ENCODE assay signal across 20 cellular contexts in genomic region chr4:153927546-153927945, GRCh38.
A peak's percentile ranks its signal among the peaks of the same experiment; 100 is the strongest.
DNase-seq lines count a peak whose midpoint lies in the region; ATAC-seq and TF ChIP-seq lines count a peak whose summit lies in the region.
"Had no signal": no experiment of that assay in that cellular context is flagged by ENCODE, and none has a peak within 500 bp of the region (broad histone marks: within the 10 kb centered on the region; RNA-seq: fewer than 3 reads in every experiment).

No MANE protein-coding gene starts in this region.

- ATAC-seq in stimulated activated effector memory CD8-positive, alpha-beta T cell treated with anti-CD3 and anti-CD28 coated beads, Interleukin-12 subunit alpha, Interleukin-12 subunit beta, amount 100 ng/mL, for 72 hours, result no peak
- no peak for ATAC-seq in HG03175 (IDR thresholded peaks at IDR 0.05; ENCODE audit: unreplicated experiment)
- ATAC-seq in activated CD8-positive, alpha-beta memory T cell treated with anti-CD3 and anti-CD28 coated beads, Interleukin-2, amount 10 ng/mL, durations not matched to agents 7 days and 5 days, result no peak
- ATAC-seq: SK-N-SH treated with all-trans-retinoic acid at 6 μM for 48 hours, T-cell had no signal

- H2AFZ ChIP-seq in GM23248 (no peak overlapping the region), mesenchymal stem cell (ENCODE audit: low read depth, low read length) (no peak overlapping the region)

- H3K4me3 Mint-ChIP-seq in stimulated activated effector memory CD8-positive, alpha-beta T cell treated with anti-CD3 and anti-CD28 coated beads, Interleukin-12 subunit alpha, Interleukin-12 subunit beta, amount 100 ng/mL, for 72 hours, result no peak overlapping the region
- no peak overlapping the region for H3K4me3 Mint-ChIP-seq in activated CD8-positive, alpha-beta memory T cell treated with anti-CD3 and anti-CD28 coated beads, Interleukin-2, amount 10 ng/mL, durations not matched to agents 7 days and 5 days
- H3K4me3 Mint-ChIP-seq: CD4-positive, alpha-beta T cell; T-cell had no signal

- no peak overlapping the region for H3K4ac ChIP-seq in mesenchymal stem cell (ENCODE audit: low read depth in 1 of 2, low read length in 2 of 2)

- no peak overlapping the region for H2AK5ac ChIP-seq in mesenchymal stem cell (ENCODE audit: low read length, severe bottlenecking)

- peak; percentile 84 for DNase-seq in AG10803 (ENCODE audit: low read depth)
- DNase-seq in GM23248, result peak; percentile 68
- DNase-seq in brain microvascular endothelial cell, result peak; percentile 1
- DNase-seq in mesenchymal stem cell, result no peak
- DNase-seq in stimulated activated effector memory CD8-positive, alpha-beta T cell treated with anti-CD3 and anti-CD28 coated beads, Interleukin-12 subunit alpha, Interleukin-12 subunit beta, amount 100 ng/mL, for 72 hours (ENCODE audit: low spot score in 2 of 2), result no peak
- DNase-seq in activated CD8-positive, alpha-beta memory T cell treated with anti-CD3 and anti-CD28 coated beads, Interleukin-2, amount 10 ng/mL, durations not matched to agents 7 days and 5 days, result no peak
- DNase-seq: CD4-positive, alpha-beta T cell; COR-L47; DMS79; KBM-7; NCI-H1105 treated with DMSO at 0.1 percent for 48 hours; NCI-H2029 treated with DMSO at 0.1 percent for 48 hours; NCI-H226; NCI-H510A treated with DMSO at 0.1 percent for 48 hours; NCI-H774; NK-92 treated with Interleukin-12 subunit alpha and Interleukin-12 subunit beta, amount 100 ng/mL, for 24 hours; T-cell had no signal

- no peak for TF ChIP-seq CTCF in AG10803 (conservative IDR thresholded peaks at IDR 0.05; ENCODE audit: low read length)
- no peak for TF ChIP-seq CTCF in brain microvascular endothelial cell (IDR thresholded peaks at IDR 0.05; ENCODE audit: low read depth, low read length, missing control alignments)

- H3K4me1 ChIP-seq in GM23248 (ENCODE audit: insufficient read depth), result peaks cover 19% of the 10 kb centered on the region
- H3K4me1 ChIP-seq in mesenchymal stem cell (ENCODE audit: control insufficient read depth, insufficient read depth, low read depth, low read length), result peaks cover 4% of the 10 kb centered on the region
- H3K4me1 ChIP-seq: BLaER1 had no signal

- no peaks in the 10 kb centered on the region for H3K9me2 ChIP-seq in GM23248 (ENCODE audit: insufficient read depth)

- no peaks in the 10 kb centered on the region for H3K9me3 Mint-ChIP-seq in stimulated activated effector memory CD8-positive, alpha-beta T cell treated with anti-CD3 and anti-CD28 coated beads, Interleukin-12 subunit alpha, Interleukin-12 subunit beta, amount 100 ng/mL, for 72 hours
- no peaks in the 10 kb centered on the region for H3K9me3 Mint-ChIP-seq in activated CD8-positive, alpha-beta memory T cell treated with anti-CD3 and anti-CD28 coated beads, Interleukin-2, amount 10 ng/mL, durations not matched to agents 7 days and 5 days (ENCODE audit: low read depth)
- H3K9me3 Mint-ChIP-seq: CD4-positive, alpha-beta T cell; T-cell had no signal

- H2BK5ac ChIP-seq in mesenchymal stem cell (ENCODE audit: low read depth, low read length, poor library complexity, severe bottlenecking), result no peak overlapping the region

- H3K9ac ChIP-seq in GM23248 (no peak overlapping the region), mesenchymal stem cell (ENCODE audit: low read length) (no peak overlapping the region)
- H3K9ac ChIP-seq: BLaER1 had no signal

- no peak overlapping the region for H3K14ac ChIP-seq in mesenchymal stem cell (ENCODE audit: low read length in 2 of 2)

- H3K23ac ChIP-seq in mesenchymal stem cell (ENCODE audit: low read length in 2 of 2), result no peak overlapping the region

- in situ Hi-C loops in GM23248 (cut with MboI) (no loop called here), brain microvascular endothelial cell (cut with HindIII; ENCODE audit: low pct_ligation_motif_present, low sequenced_read_pairs) (no loop called here)

- no peaks in the 10 kb centered on the region for H3K27me3 ChIP-seq in GM23248 (replicated peaks; ENCODE audit: insufficient read depth)
- no peaks in the 10 kb centered on the region for H3K27me3 ChIP-seq in brain microvascular endothelial cell (replicated peaks)
- no peaks in the 10 kb centered on the region for H3K27me3 ChIP-seq in mesenchymal stem cell (ENCODE audit: control insufficient read depth in 1 of 2, insufficient read depth in 1 of 2, low read length in 2 of 2)
- H3K27me3 ChIP-seq: BLaER1 had no signal

- H4K91ac ChIP-seq in mesenchymal stem cell (ENCODE audit: low read length), result no peak overlapping the region

- 29 to 34% methylated on average over 5 of the region's 5 CpGs for WGBS in GM23248 (ENCODE audit: low coverage in 1 of 2, low lambda C conversion rate in 2 of 2, missing lambda C conversion rate in 2 of 2), 2 experiments
- WGBS in mesenchymal stem cell, result 81% methylated on average over 5 of the region's 5 CpGs

- H3K36me3 ChIP-seq in GM23248 (ENCODE audit: low read depth), result no peaks in the 10 kb centered on the region
- no peaks in the 10 kb centered on the region for H3K36me3 ChIP-seq in brain microvascular endothelial cell (replicated peaks)
- no peaks in the 10 kb centered on the region for H3K36me3 ChIP-seq in mesenchymal stem cell (ENCODE audit: control insufficient read depth in 1 of 2, insufficient read depth in 2 of 2, low read depth in 1 of 2, low read length in 2 of 2)
- H3K36me3 ChIP-seq: BLaER1 had no signal

- H3K9me3 ChIP-seq in GM23248 (ENCODE audit: low read depth) (no peaks in the 10 kb centered on the region), mesenchymal stem cell (ENCODE audit: control insufficient read depth, low read length) (no peaks in the 10 kb centered on the region)
- H3K9me3 ChIP-seq: BLaER1 had no signal

- H2BK12ac ChIP-seq in mesenchymal stem cell (ENCODE audit: low read length in 2 of 2), result no peak overlapping the region

- H2BK120ac ChIP-seq in mesenchymal stem cell (ENCODE audit: low read depth, low read length), result no peak overlapping the region

- H3K27ac ChIP-seq in GM23248 (peak overlapping the region; percentile 44), brain microvascular endothelial cell (no peak overlapping the region), mesenchymal stem cell (ENCODE audit: low read length, poor library complexity, severe bottlenecking) (peak overlapping the region; percentile 64)
- H3K27ac ChIP-seq: BLaER1 had no signal

- H4K20me1 ChIP-seq in GM23248 (ENCODE audit: insufficient read depth), result no peaks in the 10 kb centered on the region
- H4K20me1 ChIP-seq: BLaER1 had no signal

- peaks cover 3% of the 10 kb centered on the region for H3K27me3 Mint-ChIP-seq in activated CD8-positive, alpha-beta memory T cell treated with anti-CD3 and anti-CD28 coated beads, Interleukin-2, amount 10 ng/mL, durations not matched to agents 7 days and 5 days

- H4K8ac ChIP-seq in mesenchymal stem cell (ENCODE audit: low read length), result no peak overlapping the region

- no peaks in the 10 kb centered on the region for H3K79me2 ChIP-seq in GM23248 (ENCODE audit: insufficient read depth)

- no peak overlapping the region for H3K4me3 ChIP-seq in AG10803 (ENCODE audit: low read length)
- H3K4me3 ChIP-seq in GM23248, result no peak overlapping the region
- no peak overlapping the region for H3K4me3 ChIP-seq in brain microvascular endothelial cell (ENCODE audit: low read depth, low read length)
- no peak overlapping the region for H3K4me3 ChIP-seq in mesenchymal stem cell (ENCODE audit: insufficient read depth in 1 of 2, low read depth in 1 of 2, low read length in 2 of 2)
- H3K4me3 ChIP-seq: BLaER1 had no signal

- no peak overlapping the region for H3K27ac Mint-ChIP-seq in stimulated activated effector memory CD8-positive, alpha-beta T cell treated with anti-CD3 and anti-CD28 coated beads, Interleukin-12 subunit alpha, Interleukin-12 subunit beta, amount 100 ng/mL, for 72 hours
- no peak overlapping the region for H3K27ac Mint-ChIP-seq in activated CD8-positive, alpha-beta memory T cell treated with anti-CD3 and anti-CD28 coated beads, Interleukin-2, amount 10 ng/mL, durations not matched to agents 7 days and 5 days
- H3K27ac Mint-ChIP-seq: CD4-positive, alpha-beta T cell; T-cell had no signal

- H3K4me2 ChIP-seq in GM23248 (ENCODE audit: unreplicated experiment) (no peak overlapping the region), mesenchymal stem cell (ENCODE audit: low read length, poor library complexity, severe bottlenecking) (no peak overlapping the region)
- H3K4me2 ChIP-seq: BLaER1 had no signal

- no peak overlapping the region for H3K18ac ChIP-seq in mesenchymal stem cell (ENCODE audit: low read depth in 1 of 2, low read length in 2 of 2)

- H2BK15ac ChIP-seq in mesenchymal stem cell (ENCODE audit: low read depth, poor library complexity, severe bottlenecking), result no peak overlapping the region

- no peaks in the 10 kb centered on the region for H3K36me3 Mint-ChIP-seq in stimulated activated effector memory CD8-positive, alpha-beta T cell treated with anti-CD3 and anti-CD28 coated beads, Interleukin-12 subunit alpha, Interleukin-12 subunit beta, amount 100 ng/mL, for 72 hours
- no peaks in the 10 kb centered on the region for H3K36me3 Mint-ChIP-seq in activated CD8-positive, alpha-beta memory T cell treated with anti-CD3 and anti-CD28 coated beads, Interleukin-2, amount 10 ng/mL, durations not matched to agents 7 days and 5 days
- H3K36me3 Mint-ChIP-seq: T-cell had no signal

- CTCF ChIA-PET in activated CD8-positive, alpha-beta memory T cell treated with anti-CD3 and anti-CD28 coated beads, Interleukin-2, amount 10 ng/mL, durations not matched to agents 7 days and 5 days (lab: Charles Lee), result no interaction called here

- 0 out of 2 replicates have a peak, but pooled peaks cover 17% of the 10 kb centered on the region for H3F3A ChIP-seq in GM23248 (ENCODE audit: insufficient read depth)

- H3K4me1 Mint-ChIP-seq in stimulated activated effector memory CD8-positive, alpha-beta T cell treated with anti-CD3 and anti-CD28 coated beads, Interleukin-12 subunit alpha, Interleukin-12 subunit beta, amount 100 ng/mL, for 72 hours, result no peaks in the 10 kb centered on the region
- H3K4me1 Mint-ChIP-seq in activated CD8-positive, alpha-beta memory T cell treated with anti-CD3 and anti-CD28 coated beads, Interleukin-2, amount 10 ng/mL, durations not matched to agents 7 days and 5 days, result no peaks in the 10 kb centered on the region
- H3K4me1 Mint-ChIP-seq: T-cell had no signal

- no peaks in the 10 kb centered on the region for H3K79me1 ChIP-seq in mesenchymal stem cell (replicated peaks; ENCODE audit: low read length, poor library complexity, severe bottlenecking)

Comparison
In these comparisons a context has a peak if more than half of its experiments do, and no peak if none do; other contexts are left out.
1. DNase-seq: peak in AG10803 (single experiment), GM23248 (single experiment) and brain microvascular endothelial cell (single experiment); none in mesenchymal stem cell (single experiment), stimulated activated effector memory CD8-positive, alpha-beta T cell treated with anti-CD3 and anti-CD28 coated beads, Interleukin-12 subunit alpha, Interleukin-12 subunit beta, amount 100 ng/mL, for 72 hours (0 of 2) and activated CD8-positive, alpha-beta memory T cell treated with anti-CD3 and anti-CD28 coated beads, Interleukin-2, amount 10 ng/mL, durations not matched to agents 7 days and 5 days (single experiment).